8 cellular contexts compared by ENCODE assay signal in the genomic region with DNA sequence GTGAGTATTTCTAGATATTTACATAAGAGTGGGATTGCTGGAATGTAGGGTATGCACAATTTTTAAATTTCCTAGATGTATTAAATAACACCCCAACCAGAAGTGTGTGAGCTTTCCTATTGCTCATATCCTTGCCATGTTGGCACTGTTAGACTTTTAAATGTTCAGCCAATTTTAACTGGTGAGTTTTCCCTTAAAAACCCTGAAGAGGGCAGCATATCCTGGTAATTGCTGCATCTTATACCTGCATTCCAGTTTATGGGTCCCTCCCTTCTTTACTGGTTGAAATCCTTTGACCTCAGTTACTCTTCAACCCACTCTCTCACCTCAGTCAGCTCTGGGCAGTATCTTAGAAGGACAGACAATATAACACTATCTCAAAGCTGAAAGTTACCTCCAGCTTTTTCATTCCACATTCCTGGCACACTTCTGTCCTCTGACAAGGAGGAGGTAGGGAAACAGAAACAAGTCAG.
DNase-seq lines count a peak whose midpoint lies in the region; ATAC-seq, FAIRE-seq and TF ChIP-seq lines count a peak whose summit lies in the region.

No MANE protein-coding gene starts in this region.

- H3K27ac Mint-ChIP-seq in natural killer cell: no peak overlapping the region

- intact Hi-C loops in left ventricle myocardium inferior (cut with micrococcal nuclease) (no loop called here), cardiac septum (cut with DNase I) (loop anchor here (5.0 kb wide), 1 partner anchor 127 kb away; no protein-coding TSS in a partner anchor), natural killer cell (cut with micrococcal nuclease) (no loop called here), spleen (cut with DNase I; ENCODE audit: low total_unique reads) (no loop called here)

- H3K27ac ChIP-seq in left ventricle myocardium inferior (replicated peaks) (no peak overlapping the region), Peyer's patch (peak overlapping the region in 2 of 4 donors; percentile 36 to 52), small intestine (ENCODE audit: low read depth in 1 of 2, low read length in 1 of 2) (no peak overlapping the region), spleen (no peak overlapping the region)

- TF ChIP-seq POLR2A in Peyer's patch (IDR thresholded peaks at IDR 0.05) (no peak), spleen (IDR thresholded peaks at IDR 0.05) (no peak)

- H3K4me1 ChIP-seq in left ventricle myocardium inferior (peaks cover 7% of the 10 kb centered on the region), Peyer's patch (peaks cover 0 to 13% (median 0%) of the 10 kb centered on the region in 4 donors), small intestine (ENCODE audit: control insufficient read depth in 2 of 2, insufficient read depth in 1 of 2, low read depth in 1 of 2, low read length in 1 of 2) (peaks cover 0 to 2% of the 10 kb centered on the region in 2 donors), spleen (no peaks in the 10 kb centered on the region)

- H3K27me3 Mint-ChIP-seq in natural killer cell (ENCODE audit: low read depth in 2 of 2): no peaks in the 10 kb centered on the region

- H3K9me3 ChIP-seq in left ventricle myocardium inferior (replicated peaks) (no peaks in the 10 kb centered on the region), Peyer's patch (no peaks in the 10 kb centered on the region), small intestine (ENCODE audit: control insufficient read depth, low read depth) (no peaks in the 10 kb centered on the region), spleen (no peaks in the 10 kb centered on the region)

- H3K36me3 Mint-ChIP-seq in natural killer cell: no peaks in the 10 kb centered on the region

- H3K4me1 Mint-ChIP-seq in natural killer cell: no peaks in the 10 kb centered on the region

- TF ChIP-seq CTCF in left ventricle myocardium inferior (IDR thresholded peaks at IDR 0.05; ENCODE audit: borderline replicate concordance) (peak; percentile 43), Peyer's patch (IDR thresholded peaks at IDR 0.05) (peak in 4 of 6 experiments; percentile 30 to 77 (median 76)), foreskin fibroblast (IDR thresholded peaks at IDR 0.05; ENCODE audit: low read depth, low read length) (peak; percentile 56), natural killer cell (IDR thresholded peaks at IDR 0.05) (no peak), spleen (IDR thresholded peaks at IDR 0.05 in 8 of 11, conservative IDR thresholded peaks at IDR 0.05 in 3 of 11) (peak in 1 of 11 experiments; percentile 17)

- no peaks in the 10 kb centered on the region for H3K27me3 ChIP-seq in left ventricle myocardium inferior (ENCODE audit: low read depth)
- H3K27me3 ChIP-seq in Peyer's patch: no peaks in the 10 kb centered on the region
- no peaks in the 10 kb centered on the region for H3K27me3 ChIP-seq in small intestine (ENCODE audit: control insufficient read depth in 2 of 2, insufficient read depth in 2 of 2, low read length in 2 of 2)
- H3K27me3 ChIP-seq in spleen (replicated peaks in 1 of 7): no peaks in the 10 kb centered on the region

- H3K36me3 ChIP-seq in left ventricle myocardium inferior: no peaks in the 10 kb centered on the region
- no peaks in the 10 kb centered on the region for H3K36me3 ChIP-seq in Peyer's patch
- H3K36me3 ChIP-seq in small intestine (ENCODE audit: control insufficient read depth in 2 of 2, insufficient read depth in 2 of 2, low read length in 2 of 2): no peaks in the 10 kb centered on the region
- H3K36me3 ChIP-seq in spleen: no peaks in the 10 kb centered on the region

- ATAC-seq in natural killer cell: no peak

- H3K9me3 Mint-ChIP-seq in natural killer cell: peaks cover 0 to 3% of the 10 kb centered on the region in 2 donors

- no peak overlapping the region for H3K4me3 Mint-ChIP-seq in natural killer cell

- FAIRE-seq in small intestine (lab: Jason Lieb, UNC): no peak

- no peak for DNase-seq in left ventricle myocardium inferior
- no peak for DNase-seq in cardiac septum (ENCODE audit: low spot score)
- DNase-seq in Peyer's patch: no peak
- peak; percentile 86 to 89 for DNase-seq in foreskin fibroblast
- peak; percentile 84 for DNase-seq in small intestine
- no peak for DNase-seq in natural killer cell
- no peak for DNase-seq in occipital lobe (lab: John Stamatoyannopoulos, UW)
- no peak for DNase-seq in spleen

- H3K4me3 ChIP-seq in left ventricle myocardium inferior (no peak overlapping the region), Peyer's patch (no peak overlapping the region), foreskin fibroblast (ENCODE audit: low read depth in 1 of 2, low read length in 2 of 2) (no peak overlapping the region), small intestine (ENCODE audit: low read depth in 1 of 2, low read length in 2 of 2) (no peak overlapping the region), spleen (no peak overlapping the region)

Comparison
In these comparisons a context has a peak if more than half of its experiments do, and no peak if none do; other contexts are left out.
1. DNase-seq: peak in foreskin fibroblast (2 of 2) and small intestine (single experiment); none in left ventricle myocardium inferior (single experiment), cardiac septum (single experiment), Peyer's patch (0 of 3), natural killer cell (single experiment), occipital lobe (single experiment) and spleen (single experiment).